In the genomic region with DNA sequence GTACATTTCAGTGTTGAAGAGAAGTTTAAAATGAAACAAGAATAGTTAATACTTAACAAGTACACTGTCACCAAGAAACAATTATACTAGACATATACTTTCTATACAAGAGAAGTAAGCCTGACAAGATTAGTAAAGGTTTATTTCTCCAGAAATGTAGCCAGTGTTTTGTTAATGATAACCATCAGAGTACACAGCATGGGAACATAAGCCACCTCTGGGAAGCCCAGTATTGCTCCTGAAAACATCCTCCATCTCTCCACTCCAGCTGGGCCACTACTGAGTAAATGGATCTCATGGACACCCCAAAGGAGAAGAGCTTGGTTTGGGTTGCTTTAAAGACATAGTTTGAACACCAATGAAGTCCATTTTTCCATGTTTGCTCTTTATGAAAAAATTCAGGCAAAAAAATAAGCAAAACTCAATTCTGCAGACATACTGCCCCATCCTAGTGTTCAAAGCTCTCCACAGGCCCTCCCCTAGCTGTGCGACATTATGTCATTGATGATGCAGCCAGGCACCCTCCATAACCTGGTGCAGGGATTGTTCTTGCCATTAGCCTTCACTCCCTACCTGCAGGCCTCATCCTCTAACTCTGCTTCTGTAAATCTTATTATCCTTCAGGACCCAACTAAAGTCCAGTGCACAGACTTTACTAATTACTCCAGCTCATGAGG, we compare ENCODE assay signal across 15 cellular contexts.
A peak's percentile ranks its signal among the peaks of the same experiment; 100 is the strongest.
DNase-seq lines count a peak whose midpoint lies in the region; ATAC-seq and TF ChIP-seq lines count a peak whose summit lies in the region.
"Had no signal": no experiment of that assay in that cellular context is flagged by ENCODE, and none has a peak within 500 bp of the region (broad histone marks: within the 10 kb centered on the region; RNA-seq: fewer than 3 reads in every experiment).

No MANE protein-coding gene starts in this region.

- H3K27ac ChIP-seq in IMR-90 (ENCODE audit: insufficient read depth, low read length): no peak overlapping the region
- no peak overlapping the region for H3K27ac ChIP-seq in Panc1 (ENCODE audit: low read length)
- H3K27ac ChIP-seq: 22Rv1; A549; BLaER1 treated with 17β-estradiol and CSF1 and Interleukin-3, amounts not matched to agents 10 nM and 100 nM had no signal

- H3K4me2 ChIP-seq in IMR-90 (ENCODE audit: low read depth, low read length): no peak overlapping the region
- H3K4me2 ChIP-seq: A549; BLaER1 treated with 17β-estradiol and CSF1 and Interleukin-3, amounts not matched to agents 10 nM and 100 nM; GM23338 had no signal

- no peak overlapping the region for H2AK9ac ChIP-seq in IMR-90 (replicated peaks; ENCODE audit: low read depth, low read length, poor library complexity)

- H3K23ac ChIP-seq in IMR-90 (ENCODE audit: low read depth, low read length): no peak overlapping the region

- no peak for TF ChIP-seq POLR2A in IMR-90 (IDR thresholded peaks at IDR 0.05; ENCODE audit: low read depth, low read length)

- H3K14ac ChIP-seq in IMR-90 (replicated peaks; ENCODE audit: low read depth, low read length): no peak overlapping the region

- H3K4ac ChIP-seq in IMR-90 (ENCODE audit: low read depth, low read length): 0 out of 2 replicates have a peak overlapping the region, but pooled peaks have one; percentile 23

- TF ChIP-seq CTCF in IMR-90 (conservative IDR thresholded peaks at IDR 0.05; ENCODE audit: low read depth, low read length): no peak
- TF ChIP-seq CTCF in Panc1 (IDR thresholded peaks at IDR 0.05): no peak
- no peak for TF ChIP-seq CTCF in choroid plexus epithelial cell (conservative IDR thresholded peaks at IDR 0.05; ENCODE audit: low read depth, low read length)

- no peaks in the 10 kb centered on the region for H3K36me3 ChIP-seq in IMR-90 (ENCODE audit: control insufficient read depth, insufficient read depth, low read length)
- no peaks in the 10 kb centered on the region for H3K36me3 ChIP-seq in Panc1 (ENCODE audit: control insufficient read depth, insufficient read depth, low read length)
- H3K36me3 ChIP-seq: BLaER1 treated with 17β-estradiol and CSF1 and Interleukin-3, amounts not matched to agents 10 nM and 100 nM had no signal

- H3K9me3 ChIP-seq in IMR-90 (ENCODE audit: control insufficient read depth, insufficient read depth, low read length) (no peaks in the 10 kb centered on the region), Panc1 (ENCODE audit: control insufficient read depth, insufficient read depth, low read depth, low read length) (no peaks in the 10 kb centered on the region)
- H3K9me3 ChIP-seq: A549; BLaER1 treated with 17β-estradiol and CSF1 and Interleukin-3, amounts not matched to agents 10 nM and 100 nM had no signal

- H3K4me1 ChIP-seq in IMR-90 (ENCODE audit: control insufficient read depth, insufficient read depth, low read length): peaks cover 4% of the 10 kb centered on the region
- no peaks in the 10 kb centered on the region for H3K4me1 ChIP-seq in Panc1 (ENCODE audit: control insufficient read depth, insufficient read depth, low read length)
- H3K4me1 ChIP-seq: A549; BLaER1 treated with 17β-estradiol and CSF1 and Interleukin-3, amounts not matched to agents 10 nM and 100 nM had no signal

- H4K8ac ChIP-seq in IMR-90 (ENCODE audit: low read depth in 2 of 2, low read length in 2 of 2): no peak overlapping the region

- CTCF ChIA-PET in IMR-90 (lab: Yijun Ruan, JAX): no interaction called here
- CTCF ChIA-PET in Panc1 (lab: Charles Lee): no interaction called here

- no peak overlapping the region for H2BK5ac ChIP-seq in IMR-90 (ENCODE audit: low read depth, low read length, poor library complexity, severe bottlenecking)

- no peak overlapping the region for H2BK15ac ChIP-seq in IMR-90 (ENCODE audit: low read depth, low read length)

- H3K79me1 ChIP-seq in IMR-90 (ENCODE audit: low read depth in 1 of 2, low read length in 2 of 2): peaks cover 23 to 33% of the 10 kb centered on the region in 2 experiments; a peak in 3 of 4 replicates

- no peak overlapping the region for H2BK20ac ChIP-seq in IMR-90 (ENCODE audit: low read depth, low read length)

- dilution Hi-C loops in IMR-90 (cut with HindIII; ENCODE audit: low sequenced_read_pairs, unreplicated experiment): no loop called here

- H4K20me1 ChIP-seq in IMR-90 (ENCODE audit: insufficient read depth, low read length): no peaks in the 10 kb centered on the region; the same call in 1 of the 2 replicates
- H4K20me1 ChIP-seq: BLaER1 treated with 17β-estradiol and CSF1 and Interleukin-3, amounts not matched to agents 10 nM and 100 nM had no signal

- no peaks in the 10 kb centered on the region for H3K27me3 ChIP-seq in IMR-90 (ENCODE audit: control insufficient read depth, insufficient read depth, low read length)
- no peaks in the 10 kb centered on the region for H3K27me3 ChIP-seq in Panc1 (ENCODE audit: control insufficient read depth, insufficient read depth, low read length)
- H3K27me3 ChIP-seq: BLaER1 treated with 17β-estradiol and CSF1 and Interleukin-3, amounts not matched to agents 10 nM and 100 nM had no signal

- H4K91ac ChIP-seq in IMR-90 (ENCODE audit: insufficient read depth, low read depth, low read length): no peak overlapping the region

- H2AFZ ChIP-seq in IMR-90 (replicated peaks; ENCODE audit: low read length, poor library complexity): no peak overlapping the region
- H2AFZ ChIP-seq: GM23338 had no signal

- H3K4me3 ChIP-seq in IMR-90 (ENCODE audit: insufficient read depth, low read depth, low read length) (no peak overlapping the region), Panc1 (ENCODE audit: low read depth in 2 of 2, low read length in 2 of 2) (no peak overlapping the region), choroid plexus epithelial cell (ENCODE audit: low read depth, low read length) (no peak overlapping the region)
- H3K4me3 ChIP-seq: A549; BLaER1 treated with 17β-estradiol and CSF1 and Interleukin-3, amounts not matched to agents 10 nM and 100 nM; GM23338 had no signal

- ATAC-seq in IMR-90 (ENCODE audit: low read depth): no peak
- ATAC-seq in Panc1: peak; percentile 56; the same call in 1 of the 2 replicates
- ATAC-seq in HG03571 (IDR thresholded peaks at IDR 0.05; ENCODE audit: unreplicated experiment): no peak
- ATAC-seq in HG02973 (IDR thresholded peaks at IDR 0.05; ENCODE audit: unreplicated experiment): no peak
- ATAC-seq: A549; CD8-positive, alpha-beta T cell; GM23338; HCT116 had no signal

- no peak for TF ChIP-seq RAD21 in IMR-90 (IDR thresholded peaks at IDR 0.05; ENCODE audit: low read length)

- no TSS peak for BruUV-seq in IMR-90 (replicated peaks; lab: Mats Ljungman, UMichigan)
- BruUV-seq in Panc1 (replicated peaks; lab: Mats Ljungman, UMichigan): no TSS peak

- DNase-seq in DMS 273 (lab: John Stamatoyannopoulos, UW; ENCODE audit: unreplicated experiment) (peak; percentile 12), DMS 273 treated with DMSO at 0.1 percent for 48 hours (lab: John Stamatoyannopoulos, UW) (no peak), IMR-90 (no peak), Panc1 (ENCODE audit: low read depth, low spot score) (no peak), choroid plexus epithelial cell (ENCODE audit: low read depth) (peak; percentile 25)
- no peak for DNase-seq in activated T-cell treated with anti-CD3 and anti-CD28 coated beads, Interleukin-2, amount 50 U/mL, for 1 hour
- DNase-seq: Calu3; CD8-positive, alpha-beta T cell had no signal

- in situ Hi-C loops in IMR-90 (cut with MboI; ENCODE audit: low sequenced_read_pairs): no loop called here
- in situ Hi-C loops in Panc1 (cut with HindIII; ENCODE audit: low pct_unique_long_range_greater_than_20kb, low sequenced_read_pairs): no loop called here

- peak overlapping the region; percentile 25; the same call in 1 of the 2 replicates for H3K18ac ChIP-seq in IMR-90 (ENCODE audit: low read depth, low read length)

- WGBS in IMR-90 (ENCODE audit: extremely low coverage in 2 of 2, insufficient read length in 1 of 2), 2 experiments: no CpG with 5 or more reads among the region's 1 CpG

- H3K56ac ChIP-seq in IMR-90 (ENCODE audit: extremely low read depth, insufficient read depth, low read length): no peak overlapping the region

- POLR2A ChIA-PET in IMR-90 (lab: Charles Lee; ENCODE audit: unreplicated experiment) (no interaction called here), Panc1 (lab: Charles Lee) (no interaction called here)

- no peak overlapping the region for H3K9ac ChIP-seq in IMR-90 (ENCODE audit: low read depth, low read length)
- H3K9ac ChIP-seq: BLaER1 treated with 17β-estradiol and CSF1 and Interleukin-3, amounts not matched to agents 10 nM and 100 nM had no signal

- no peak overlapping the region for H4K5ac ChIP-seq in IMR-90 (ENCODE audit: low read depth, low read length)

- intact Hi-C loops in IMR-90 (cut with micrococcal nuclease): no loop called here
- intact Hi-C loops in Panc1 (cut with micrococcal nuclease; ENCODE audit: unreplicated experiment): no loop called here

- no peak overlapping the region for H2AK5ac ChIP-seq in IMR-90 (ENCODE audit: low read depth, low read length)

- peaks cover 6% of the 10 kb centered on the region for H3K9me1 ChIP-seq in IMR-90 (ENCODE audit: insufficient read depth, low read length)

- H2BK120ac ChIP-seq in IMR-90 (ENCODE audit: low read depth, low read length): no peak overlapping the region

TF ChIP-seq in IMR-90, 13 proteins besides CTCF, POLR2A, EP300 and RAD21:
- no peak for TF ChIP-seq RCOR1 (IDR thresholded peaks at IDR 0.05; ENCODE audit: insufficient replicate concordance, low read length)
- no peak for TF ChIP-seq CHD1 (IDR thresholded peaks at IDR 0.05; ENCODE audit: low read depth, low read length)

Comparison
In these comparisons a context has a peak if more than half of its experiments do, and no peak if none do; other contexts are left out.
1. DNase-seq: peak in DMS 273 (single experiment) and choroid plexus epithelial cell (single experiment); none in DMS 273 treated with DMSO at 0.1 percent for 48 hours (single experiment), IMR-90 (single experiment), Panc1 (single experiment) and activated T-cell treated with anti-CD3 and anti-CD28 coated beads, Interleukin-2, amount 50 U/mL, for 1 hour (single experiment).